ENCODE assay signal across 27 cellular contexts in the genomic region with DNA sequence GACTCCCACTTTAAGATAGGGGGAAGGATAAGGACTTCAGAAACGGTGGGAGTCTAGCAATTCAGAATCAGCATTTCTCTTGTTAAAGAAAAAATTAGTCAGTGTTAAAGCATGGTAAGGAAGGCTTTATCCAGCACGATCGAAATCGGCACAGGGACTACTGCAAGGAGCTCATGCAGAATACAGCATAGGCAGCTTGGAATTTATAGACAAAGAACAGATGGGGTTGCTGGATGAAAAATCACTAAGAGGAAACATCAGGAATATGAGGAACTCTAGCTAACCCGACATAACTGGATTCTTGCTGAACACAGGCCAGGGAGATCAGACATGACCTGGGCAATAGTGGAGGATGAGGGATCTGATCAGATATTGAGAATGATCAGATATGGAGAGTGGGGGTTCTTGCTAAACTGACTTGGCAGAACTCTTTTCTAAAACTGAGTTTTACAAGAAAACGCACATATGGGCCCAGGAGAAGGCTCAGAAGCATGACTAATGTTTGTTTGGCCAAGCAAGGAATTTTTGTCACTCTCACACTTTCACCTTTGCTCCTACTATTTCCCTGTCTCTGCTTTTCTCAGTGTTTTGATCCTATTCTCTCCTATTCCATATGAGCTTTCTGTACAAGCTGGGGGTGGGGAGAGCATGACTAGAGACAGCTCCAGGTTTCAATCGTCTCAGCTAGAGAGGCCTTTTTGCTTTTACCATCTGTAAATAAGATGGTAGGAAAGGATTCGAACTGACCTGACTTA. TPM values are rescaled to one million over a fixed set of nuclear protein-coding genes. Genes with fewer than 3 reads are reported as not detected.
A peak's percentile ranks its signal among the peaks of the same experiment; 100 is the strongest.
DNase-seq lines count a peak whose midpoint lies in the region; ATAC-seq and TF ChIP-seq lines count a peak whose summit lies in the region.
"Had no signal": no experiment of that assay in that cellular context is flagged by ENCODE, and none has a peak within 500 bp of the region (broad histone marks: within the 10 kb centered on the region; RNA-seq: fewer than 3 reads in every experiment).

No MANE protein-coding gene starts in this region.

- POLR2A ChIA-PET in Caco-2 (lab: Charles Lee), result interaction anchor here (1.0 to 1.3 kb wide), 2 partner anchors 58 to 121 kb away, joined by 3 to 4 read pairs; a partner anchor contains a TSS

- no peak for TF ChIP-seq POLR2A in stomach (IDR thresholded peaks at IDR 0.05)

- H3K36me3 Mint-ChIP-seq in Caco-2 (ENCODE audit: insufficient read depth, unreplicated experiment), result peaks cover 5% of the 10 kb centered on the region
- no peaks in the 10 kb centered on the region for H3K36me3 Mint-ChIP-seq in nephron (ENCODE audit: low read depth)
- H3K36me3 Mint-ChIP-seq: IgD-negative memory B cell; naive thymus-derived CD8-positive, alpha-beta T cell had no signal

- TF ChIP-seq CTCF in Caco-2 (IDR thresholded peaks at IDR 0.05; ENCODE audit: insufficient read depth in 1 of 2, low read depth in 1 of 2, low read length in 1 of 2, severe bottlenecking in 1 of 2, unreplicated experiment in 1 of 2), result no peak
- TF ChIP-seq CTCF in choroid plexus epithelial cell (conservative IDR thresholded peaks at IDR 0.05; ENCODE audit: low read depth, low read length), result no peak
- no peak for TF ChIP-seq CTCF in nephron (IDR thresholded peaks at IDR 0.05; ENCODE audit: unreplicated experiment in 3 of 3)
- TF ChIP-seq CTCF in stomach (IDR thresholded peaks at IDR 0.05), result no peak

- DNase-seq in Caco-2 (peak; percentile 46 to 48), HCEC 1CT (peak; percentile 32), choroid plexus epithelial cell (ENCODE audit: low read depth) (peak; percentile 33), stomach (no peak), NCI-H1092 treated with DMSO at 0.1 percent for 48 hours (lab: John Stamatoyannopoulos, UW) (no peak), GM19238 (ENCODE audit: insufficient read length, low spot score) (no peak)
- DNase-seq: activated B cell treated with CpG ODN at 0.5 μM for 24 hours; activated CD8-positive, alpha-beta T cell treated with anti-CD3 and anti-CD28 coated beads for 36 hours; activated naive CD4-positive, alpha-beta T cell; amniotic stem cell; CD8-positive, alpha-beta memory T cell; dorsolateral prefrontal cortex; hypothalamus; MM.1S; naive thymus-derived CD8-positive, alpha-beta T cell; NCI-H146; NCI-H510A; stimulated activated CD4-positive, alpha-beta T cell treated with anti-CD3 and anti-CD28 coated beads, Interleukin-2, amount 100 ng/mL, for 48 hours; stimulated activated naive CD8-positive, alpha-beta T cell treated with anti-CD3 and anti-CD28 coated beads, Interleukin-15, Interleukin-2, amounts not matched to agents 100 U/mL and 50 U/mL, for 24 hours; T1000; tibial artery had no signal

- H3K4me1 Mint-ChIP-seq in Caco-2 (ENCODE audit: low read depth, unreplicated experiment) (peaks cover 31% of the 10 kb centered on the region), nephron (peaks cover 30% of the 10 kb centered on the region)

- H3K27me3 Mint-ChIP-seq in Caco-2 (ENCODE audit: insufficient read depth, unreplicated experiment) (no peaks in the 10 kb centered on the region), nephron (ENCODE audit: low read depth) (peaks cover 44% of the 10 kb centered on the region)

- CTCF ChIA-PET in Caco-2 (lab: Charles Lee), result interaction anchor here (1.2 to 2.0 kb wide), 2 partner anchors 57 to 121 kb away, joined by 3 to 7 read pairs; a partner anchor contains a TSS

- WGBS in stomach, 5 donors, result 46 to 60% (median 52%) methylated on average over 8 of the region's 8 CpGs

- intact Hi-C loops in Caco-2 (cut with micrococcal nuclease; ENCODE audit: unreplicated experiment) (loop anchor here (2.0 kb wide), 1 partner anchor 56 kb away; no protein-coding TSS in a partner anchor), stomach (cut with DNase I; ENCODE audit: low total_unique reads) (no loop called here)

- H3K4me3 ChIP-seq in Caco-2 (ENCODE audit: low read depth, low read length), result no peak overlapping the region
- H3K4me3 ChIP-seq in choroid plexus epithelial cell (ENCODE audit: low read depth, low read length), result no peak overlapping the region
- no peak overlapping the region for H3K4me3 ChIP-seq in stomach
- H3K4me3 ChIP-seq: cardiac muscle cell, dorsolateral prefrontal cortex, smooth muscle cell, tibial artery had no signal

- no peak for ATAC-seq in HG03045 (IDR thresholded peaks at IDR 0.05; ENCODE audit: unreplicated experiment)
- ATAC-seq: activated CD8-positive, alpha-beta T cell treated with anti-CD3 and anti-CD28 coated beads for 36 hours; naive thymus-derived CD8-positive, alpha-beta T cell; stimulated activated naive CD8-positive, alpha-beta T cell treated with anti-CD3 and anti-CD28 coated beads, Interleukin-15, Interleukin-2, amounts not matched to agents 100 U/mL and 50 U/mL, for 24 hours had no signal

- H3K9me3 ChIP-seq in Caco-2 (no peaks in the 10 kb centered on the region), stomach (no peaks in the 10 kb centered on the region)
- H3K9me3 ChIP-seq: tibial artery had no signal

- H3K9me3 Mint-ChIP-seq in Caco-2 (ENCODE audit: unreplicated experiment), result no peaks in the 10 kb centered on the region
- no peaks in the 10 kb centered on the region for H3K9me3 Mint-ChIP-seq in nephron
- H3K9me3 Mint-ChIP-seq: activated B cell treated with CpG ODN at 0.5 μM for 24 hours; activated CD8-positive, alpha-beta T cell treated with anti-CD3 and anti-CD28 coated beads for 36 hours; CD8-positive, alpha-beta memory T cell; IgD-negative memory B cell; naive thymus-derived CD8-positive, alpha-beta T cell had no signal

- BruUV-seq in Caco-2 (replicated peaks; lab: Mats Ljungman, UMichigan), result no TSS peak

- no peak for TF ChIP-seq EP300 in stomach (IDR thresholded peaks at IDR 0.05)

- H3K4me3 Mint-ChIP-seq in Caco-2 (ENCODE audit: unreplicated experiment) (peak overlapping the region; percentile 42), nephron (no peak overlapping the region)
- H3K4me3 Mint-ChIP-seq: activated B cell treated with CpG ODN at 0.5 μM for 24 hours; activated CD8-positive, alpha-beta T cell treated with anti-CD3 and anti-CD28 coated beads for 36 hours; CD8-positive, alpha-beta memory T cell; IgD-negative memory B cell; naive thymus-derived CD8-positive, alpha-beta T cell had no signal

- peaks cover 25% of the 10 kb centered on the region for H3K4me1 ChIP-seq in Caco-2
- peaks cover 0 to 25% (median 16%) of the 10 kb centered on the region in 4 donors for H3K4me1 ChIP-seq in stomach

- peak overlapping the region; percentile 57 for H3K27ac Mint-ChIP-seq in Caco-2 (ENCODE audit: unreplicated experiment)
- peak overlapping the region in 2 of 3 experiments; percentile 48 to 90 for H3K27ac Mint-ChIP-seq in nephron
- H3K27ac Mint-ChIP-seq: activated B cell treated with CpG ODN at 0.5 μM for 24 hours; activated CD8-positive, alpha-beta T cell treated with anti-CD3 and anti-CD28 coated beads for 36 hours; CD8-positive, alpha-beta memory T cell; IgD-negative memory B cell; naive thymus-derived CD8-positive, alpha-beta T cell had no signal

- no peak overlapping the region for H3K27ac ChIP-seq in stomach
- H3K27ac ChIP-seq: cardiac muscle cell, HL-60, tibial artery had no signal

- no peaks in the 10 kb centered on the region for H3K27me3 ChIP-seq in Caco-2 (replicated peaks; ENCODE audit: control insufficient read depth, insufficient read depth, low read length)
- peaks cover 0 to 17% (median 14%) of the 10 kb centered on the region in 3 donors for H3K27me3 ChIP-seq in stomach
- H3K27me3 ChIP-seq: cardiac muscle cell, dorsolateral prefrontal cortex, tibial artery had no signal

- H3K36me3 ChIP-seq in Caco-2 (ENCODE audit: control insufficient read depth, insufficient read depth, low read length), result no peaks in the 10 kb centered on the region
- no peaks in the 10 kb centered on the region for H3K36me3 ChIP-seq in stomach
- H3K36me3 ChIP-seq: cardiac muscle cell, tibial artery had no signal

RNA-seq across cellular contexts. Expression of a gene that starts 3.9 kb away (rescaled TPM):
- 2.8 and 3.1 TPM in 2 replicates for total RNA-seq in Caco-2 (2022)
- total RNA-seq in stomach, result 10 to 100 TPM in 2 of 5 donors, 1 to 10 TPM in 3; 2.3 to 18.8 (median 9.3) TPM
- polyA plus RNA-seq in stomach, result 1 to 10 TPM in 1 of 3 donors, under 1 TPM in 2; 0.75 to 3.5 (median 0.85) TPM
- total RNA-seq: CD8-positive, alpha-beta memory T cell; naive thymus-derived CD8-positive, alpha-beta T cell had no signal
- polyA plus RNA-seq: CD8-positive, alpha-beta memory T cell; IgD-negative memory B cell; naive thymus-derived CD8-positive, alpha-beta T cell; smooth muscle cell had no signal

RNA-seq across cellular contexts. Expression of a gene that starts 57.3 kb away (rescaled TPM):
- total RNA-seq in Caco-2 (2022) (4.2 and 5.4 TPM in 2 replicates), stomach (1 to 10 TPM in 2 of 5 donors, under 1 TPM in 2, not detected in 1; 0.72 to 5.5 (median 1.8) TPM)
- polyA plus RNA-seq in stomach, result 1 to 10 TPM; 1.4 to 2.5 (median 1.5) TPM

Comparison
In these comparisons a context has a peak if more than half of its experiments do, and no peak if none do; other contexts are left out.
1. DNase-seq: peak in Caco-2 (2 of 2), HCEC 1CT (single experiment) and choroid plexus epithelial cell (single experiment); none in stomach (single experiment), NCI-H1092 treated with DMSO at 0.1 percent for 48 hours (single experiment) and GM19238 (single experiment).